14 cellular contexts compared by ENCODE assay signal in the genomic region with DNA sequence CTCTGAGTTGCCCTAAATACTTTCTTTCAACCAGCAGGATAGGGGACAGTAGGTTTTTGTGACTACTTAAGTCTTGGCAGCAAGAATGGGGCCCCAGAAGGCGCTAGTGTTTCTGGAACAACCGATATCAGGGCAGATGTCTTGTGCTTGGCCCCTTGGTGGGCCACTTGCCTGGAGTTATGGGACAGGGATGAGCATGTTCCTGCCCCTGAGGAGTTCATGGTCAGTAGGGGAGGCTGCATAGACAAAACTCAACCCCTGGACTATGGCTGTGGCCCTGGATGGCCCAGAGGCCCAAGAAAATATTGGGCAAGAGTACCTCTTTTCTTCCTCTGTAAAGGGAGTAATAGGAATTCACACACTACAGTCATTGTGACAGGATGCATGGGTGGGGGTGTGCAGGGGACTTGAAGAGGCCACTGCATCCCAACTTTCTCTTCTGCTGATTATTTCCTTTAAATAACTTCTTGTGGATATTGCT. TPM values are rescaled to one million over a fixed set of nuclear protein-coding genes. Genes with fewer than 3 reads are reported as not detected.
DNase-seq lines count a peak whose midpoint lies in the region; ATAC-seq and TF ChIP-seq lines count a peak whose summit lies in the region.
"Had no signal": no experiment of that assay in that cellular context is flagged by ENCODE, and none has a peak within 500 bp of the region (broad histone marks: within the 10 kb centered on the region; RNA-seq: fewer than 3 reads in every experiment).

No MANE protein-coding gene starts in this region.

- H3K27ac ChIP-seq in right cardiac atrium (ENCODE audit: low read length) (peak overlapping the region; percentile 31), brain microvascular endothelial cell (peak overlapping the region; percentile 88), lower lobe of right lung (peak overlapping the region; percentile 77), vagina (peak overlapping the region; percentile 60)
- H3K27ac ChIP-seq: BLaER1 had no signal

- intact Hi-C loops in right cardiac atrium (cut with DNase I), result no loop called here
- intact Hi-C loops in Right ventricle myocardium superior (cut with DNase I), result no loop called here
- intact Hi-C loops in lower lobe of right lung (cut with DNase I), result no loop called here
- intact Hi-C loops in vagina (cut with DNase I), result no loop called here

- TF ChIP-seq POLR2A in vagina (IDR thresholded peaks at IDR 0.05), result no peak

- H3K4me3 ChIP-seq in right cardiac atrium (ENCODE audit: low read length) (no peak overlapping the region), brain microvascular endothelial cell (ENCODE audit: low read depth, low read length) (no peak overlapping the region), lower lobe of right lung (no peak overlapping the region), vagina (no peak overlapping the region)
- H3K4me3 ChIP-seq: BLaER1, right atrium auricular region had no signal

- no peaks in the 10 kb centered on the region for H3K9me3 ChIP-seq in right cardiac atrium (ENCODE audit: control insufficient read depth, low read length)
- no peaks in the 10 kb centered on the region for H3K9me3 ChIP-seq in lower lobe of right lung
- H3K9me3 ChIP-seq in vagina, result no peaks in the 10 kb centered on the region
- H3K9me3 ChIP-seq: BLaER1, right atrium auricular region had no signal

- WGBS in right cardiac atrium, result 42% methylated on average over 2 of the region's 2 CpGs

- H3K27me3 ChIP-seq in right cardiac atrium (ENCODE audit: control insufficient read depth, insufficient read depth) (no peaks in the 10 kb centered on the region), brain microvascular endothelial cell (replicated peaks) (no peaks in the 10 kb centered on the region), lower lobe of right lung (ENCODE audit: low read depth) (no peaks in the 10 kb centered on the region), vagina (no peaks in the 10 kb centered on the region)
- H3K27me3 ChIP-seq: BLaER1, right atrium auricular region had no signal

- no peak for ATAC-seq in right cardiac atrium
- no peak for ATAC-seq in Right ventricle myocardium superior (ENCODE audit: poor library complexity)
- peak in 1 of 2 donors; percentile 20 for ATAC-seq in lower lobe of right lung
- ATAC-seq in GM21447 (IDR thresholded peaks at IDR 0.05; ENCODE audit: unreplicated experiment), result no peak
- ATAC-seq: stimulated activated memory B cell treated with anti-CD40 and anti-IgM and Interleukin-4, amounts not matched to agents 10 μg/mL and 1 μg/mL and 100 μg/mL, for 72 hours had no signal

- H3K4me1 ChIP-seq in right cardiac atrium (ENCODE audit: control insufficient read depth, insufficient read depth, low read length) (peaks cover 3% of the 10 kb centered on the region), lower lobe of right lung (peaks cover 23% of the 10 kb centered on the region), vagina (peaks cover 14% of the 10 kb centered on the region)
- H3K4me1 ChIP-seq: BLaER1 had no signal

- in situ Hi-C loops in brain microvascular endothelial cell (cut with HindIII; ENCODE audit: low pct_ligation_motif_present, low sequenced_read_pairs), result no loop called here

- no peak for TF ChIP-seq CTCF in brain microvascular endothelial cell (IDR thresholded peaks at IDR 0.05; ENCODE audit: low read depth, low read length, missing control alignments)
- no peak for TF ChIP-seq CTCF in lower lobe of right lung (IDR thresholded peaks at IDR 0.05)
- TF ChIP-seq CTCF in vagina (IDR thresholded peaks at IDR 0.05), result no peak

- H3K36me3 ChIP-seq in brain microvascular endothelial cell (replicated peaks) (no peaks in the 10 kb centered on the region), lower lobe of right lung (no peaks in the 10 kb centered on the region), vagina (no peaks in the 10 kb centered on the region)
- H3K36me3 ChIP-seq: BLaER1, right atrium auricular region had no signal

- peak in 1 of 3 donors; percentile 37 for DNase-seq in right cardiac atrium
- no peak for DNase-seq in Right ventricle myocardium superior
- DNase-seq in brain microvascular endothelial cell, result no peak
- DNase-seq in lower lobe of right lung, result no peak
- peak in 1 of 2 donors; percentile 37 for DNase-seq in vagina (ENCODE audit: extremely low spot score in 2 of 2)
- DNase-seq in NCI-H146 treated with DMSO at 0.1 percent for 48 hours (lab: John Stamatoyannopoulos, UW; ENCODE audit: unreplicated experiment), result no peak
- no peak for DNase-seq in SKM-1 (lab: John Stamatoyannopoulos, UW; ENCODE audit: unreplicated experiment)
- DNase-seq: activated gamma-delta T cell; effector memory CD4-positive, alpha-beta T cell; kidney had no signal

RNA-seq across cellular contexts. Expression of a gene that starts 57.7 kb away (rescaled TPM):
- 100 to 1,000 TPM in 1 of 4 donors, 10 to 100 TPM in 3; 90.6 to 212 (median 97.5) TPM for total RNA-seq in right cardiac atrium
- polyA plus RNA-seq in right cardiac atrium, result 117 TPM
- 52.3 TPM for total RNA-seq in Right ventricle myocardium superior
- 32.2 TPM for total RNA-seq in lower lobe of right lung
- 197 TPM for total RNA-seq in vagina

Comparison
In these comparisons a context has a peak if more than half of its experiments do, and no peak if none do; other contexts are left out.
1. H3K27ac ChIP-seq: peak in every context shown above with its lines; median percentile 88 in brain microvascular endothelial cell; 77 in lower lobe of right lung; 60 in vagina; 31 in right cardiac atrium.